8 cellular contexts compared by ENCODE assay signal in genomic region chr5:74326571-74327338, GRCh38.
A peak's percentile ranks its signal among the peaks of the same experiment; 100 is the strongest.
DNase-seq lines count a peak whose midpoint lies in the region; ATAC-seq and TF ChIP-seq lines count a peak whose summit lies in the region.

No MANE protein-coding gene starts in this region.

- no peak for TF ChIP-seq CTCF in MCF 10A (IDR thresholded peaks at IDR 0.05; ENCODE audit: unreplicated experiment)
- no peak for TF ChIP-seq CTCF in breast epithelium (IDR thresholded peaks at IDR 0.05)
- no peak for TF ChIP-seq CTCF in OCI-LY7 (conservative IDR thresholded peaks at IDR 0.05; ENCODE audit: low read length)

- BruUV-seq in MCF 10A (replicated peaks; lab: Mats Ljungman, UMichigan), result no TSS peak
- BruUV-seq in OCI-LY7 (replicated peaks; lab: Mats Ljungman, UMichigan), result no TSS peak

- intact Hi-C loops in MCF 10A (cut with micrococcal nuclease), result no loop called here
- intact Hi-C loops in breast epithelium (cut with DNase I; ENCODE audit: low total_unique reads), result no loop called here
- intact Hi-C loops in OCI-LY7 (cut with micrococcal nuclease; ENCODE audit: unreplicated experiment), result no loop called here

- H3K4me2 ChIP-seq in OCI-LY7 (ENCODE audit: low read length), result peak overlapping the region; percentile 20

- no peaks in the 10 kb centered on the region for H3K27me3 ChIP-seq in breast epithelium

- H3K27me3 Mint-ChIP-seq in MCF 10A (ENCODE audit: insufficient read depth, unreplicated experiment), result no peaks in the 10 kb centered on the region

- H3K9me3 Mint-ChIP-seq in MCF 10A (ENCODE audit: unreplicated experiment), result no peaks in the 10 kb centered on the region

- ATAC-seq in HG02981 (IDR thresholded peaks at IDR 0.05; ENCODE audit: unreplicated experiment), result peak; percentile 82

- H3K36me3 ChIP-seq in breast epithelium (no peaks in the 10 kb centered on the region), OCI-LY7 (ENCODE audit: insufficient read depth, low read length) (no peaks in the 10 kb centered on the region)

- H3K9me2 ChIP-seq in OCI-LY7 (ENCODE audit: insufficient read depth, low read length), result no peaks in the 10 kb centered on the region

- H3K27ac ChIP-seq in breast epithelium, result no peak overlapping the region
- H3K27ac ChIP-seq in OCI-LY7 (ENCODE audit: low read depth, low read length, poor library complexity, severe bottlenecking), result no peak overlapping the region

- POLR2A ChIA-PET in MCF 10A (lab: Yijun Ruan, JAX), result interaction anchor here (0.6 to 1.5 kb wide), 3 partner anchors 14 to 312 kb away, joined by 3 to 4 read pairs (median 3); no protein-coding TSS in a partner anchor
- POLR2A ChIA-PET in OCI-LY7 (lab: Charles Lee), result interaction anchor here (0.5 to 0.7 kb wide), 2 partner anchors 291 to 499 kb away, joined by 3 read pairs; no protein-coding TSS in a partner anchor

- H4K20me1 ChIP-seq in OCI-LY7 (ENCODE audit: insufficient read depth, low read length), result no peaks in the 10 kb centered on the region

- H3K9me3 ChIP-seq in breast epithelium (no peaks in the 10 kb centered on the region), OCI-LY7 (ENCODE audit: low read length) (no peaks in the 10 kb centered on the region)

- peak overlapping the region; percentile 28; the same call in 1 of the 2 replicates for H2AFZ ChIP-seq in OCI-LY7 (ENCODE audit: low read length)

- no peaks in the 10 kb centered on the region for H3K79me2 ChIP-seq in OCI-LY7 (ENCODE audit: insufficient read depth, low read depth, low read length)

- H3K4me1 ChIP-seq in breast epithelium (no peaks in the 10 kb centered on the region), OCI-LY7 (ENCODE audit: insufficient read depth, low read length, poor library complexity, severe bottlenecking) (peaks cover 10% of the 10 kb centered on the region)

- no peak for TF ChIP-seq POLR2A in breast epithelium (IDR thresholded peaks at IDR 0.05)

- H3K4me3 Mint-ChIP-seq in MCF 10A (ENCODE audit: unreplicated experiment), result no peak overlapping the region

- CTCF ChIA-PET in MCF 10A (lab: Yijun Ruan, JAX) (no interaction called here), OCI-LY7 (lab: Charles Lee; ENCODE audit: unreplicated experiment) (no interaction called here)

- DNase-seq in MCF 10A (ENCODE audit: unreplicated experiment), result peak; percentile 92
- DNase-seq in breast epithelium (ENCODE audit: low spot score in 2 of 2), result no peak
- DNase-seq in OCI-LY7 (ENCODE audit: low spot score), result peak; percentile 28
- peak; percentile 2 for DNase-seq in activated effector memory CD4-positive, alpha-beta T cell treated with Interleukin-2 at 50 U/mL for 16 hours
- peak; percentile 77 for DNase-seq in left kidney (ENCODE audit: low read depth, low spot score)
- peak; percentile 52 for DNase-seq in stimulated activated naive CD4-positive, alpha-beta T cell treated with Interleukin-2 at 50 U/mL for 16 hours (lab: John Stamatoyannopoulos, UW)
- DNase-seq in Ammon's horn (ENCODE audit: low spot score), result no peak

- H3K36me3 Mint-ChIP-seq in MCF 10A (ENCODE audit: insufficient read depth, unreplicated experiment), result no peaks in the 10 kb centered on the region

- H3K4me3 ChIP-seq in breast epithelium (no peak overlapping the region), OCI-LY7 (ENCODE audit: low read depth, low read length, poor library complexity, severe bottlenecking) (no peak overlapping the region)

- peak overlapping the region; percentile 82 for H3K27ac Mint-ChIP-seq in MCF 10A (ENCODE audit: low read depth, unreplicated experiment)

- H3K4me1 Mint-ChIP-seq in MCF 10A (ENCODE audit: insufficient read depth, unreplicated experiment), result peaks cover 17% of the 10 kb centered on the region

Comparison
In these comparisons a context has a peak if more than half of its experiments do, and no peak if none do; other contexts are left out.
1. DNase-seq: peak in MCF 10A (single experiment), OCI-LY7 (single experiment), activated effector memory CD4-positive, alpha-beta T cell treated with Interleukin-2 at 50 U/mL for 16 hours (single experiment), left kidney (single experiment) and stimulated activated naive CD4-positive, alpha-beta T cell treated with Interleukin-2 at 50 U/mL for 16 hours (single experiment); none in breast epithelium (0 of 2) and Ammon's horn (single experiment).